8 cellular contexts compared by ENCODE assay signal in genomic region chr19:7535993-7536685, GRCh38. TPM values are rescaled to one million over a fixed set of nuclear protein-coding genes. Genes with fewer than 3 reads are reported as not detected.
A peak's percentile ranks its signal among the peaks of the same experiment; 100 is the strongest.
DNase-seq lines count a peak whose midpoint lies in the region; ATAC-seq, FAIRE-seq and TF ChIP-seq lines count a peak whose summit lies in the region.

No MANE protein-coding gene starts in this region.

- 43% methylated on average over 6 of the region's 30 CpGs for WGBS in right lobe of liver (ENCODE audit: insufficient coverage, low coverage, low lambda C conversion rate, missing lambda C conversion rate)
- WGBS in urinary bladder: 21% methylated on average over 30 of the region's 30 CpGs

- intact Hi-C loops in right lobe of liver (cut with DNase I): loop anchor here in 1 of 2 donors (10.0 kb wide), 1 partner anchor 161 kb away; no protein-coding TSS in a partner anchor

- TF ChIP-seq CTCF in astrocyte of the spinal cord (IDR thresholded peaks at IDR 0.05; ENCODE audit: low read depth, low read length) (no peak), right lobe of liver (IDR thresholded peaks at IDR 0.05) (no peak)

- peak overlapping the region; percentile 80 for H3K27ac ChIP-seq in BLaER1
- H3K27ac ChIP-seq in right lobe of liver: peak overlapping the region; percentile 66 to 90 (median 84)
- no peak overlapping the region for H3K27ac ChIP-seq in urinary bladder (ENCODE audit: low read depth)

- peaks cover 35% of the 10 kb centered on the region for H3K4me1 ChIP-seq in BLaER1
- peaks cover 0 to 10% (median 0%) of the 10 kb centered on the region in 4 donors for H3K4me1 ChIP-seq in right lobe of liver
- no peaks in the 10 kb centered on the region for H3K4me1 ChIP-seq in urinary bladder (ENCODE audit: insufficient read depth)

- FAIRE-seq in H54 (lab: Jason Lieb, UNC): no peak

- no peak for TF ChIP-seq POLR2A in right lobe of liver (IDR thresholded peaks at IDR 0.05)
- TF ChIP-seq POLR2A in H54 (IDR thresholded peaks at IDR 0.05; ENCODE audit: low read depth, low read length): no peak

- H3K4me3 ChIP-seq in BLaER1: peak overlapping the region; percentile 95
- peak overlapping the region; percentile 96 for H3K4me3 ChIP-seq in astrocyte of the spinal cord (ENCODE audit: low read depth, low read length)
- peak overlapping the region; percentile 80 to 92 (median 83) for H3K4me3 ChIP-seq in right lobe of liver
- H3K4me3 ChIP-seq in urinary bladder (ENCODE audit: low read depth, low read length): peak overlapping the region; percentile 78

- no peak for DNase-seq in astrocyte of the spinal cord (ENCODE audit: low read depth, low spot score)
- DNase-seq in right lobe of liver: peak in 1 of 3 donors; percentile 35
- DNase-seq in stimulated activated CD4-positive, alpha-beta T cell treated with anti-CD3 and anti-CD28 coated beads, Interleukin-4, amount 100 ng/mL, for 4 hours: no peak
- DNase-seq in H54 (ENCODE audit: insufficient read length, low spot score): no peak

- no peaks in the 10 kb centered on the region for H3K27me3 ChIP-seq in BLaER1
- H3K27me3 ChIP-seq in right lobe of liver: no peaks in the 10 kb centered on the region

- in situ Hi-C loops in astrocyte of the spinal cord (cut with HindIII; ENCODE audit: low sequenced_read_pairs): no loop called here

- no peaks in the 10 kb centered on the region for H4K20me1 ChIP-seq in BLaER1

- ATAC-seq in HG02973 (IDR thresholded peaks at IDR 0.05; ENCODE audit: unreplicated experiment) (peak; percentile 15), right lobe of liver (no peak), GM21360 (IDR thresholded peaks at IDR 0.05; ENCODE audit: unreplicated experiment) (no peak)

- H3K9ac ChIP-seq in BLaER1: peak overlapping the region; percentile 82

- H3K36me3 ChIP-seq in BLaER1 (peaks cover 34% of the 10 kb centered on the region), right lobe of liver (peaks cover 0 to 23% (median 3%) of the 10 kb centered on the region in 4 donors), urinary bladder (ENCODE audit: insufficient read depth) (no peaks in the 10 kb centered on the region)

- peak overlapping the region; percentile 99 for H3K4me2 ChIP-seq in BLaER1

- H3K9me3 ChIP-seq in BLaER1 (no peaks in the 10 kb centered on the region), right lobe of liver (no peaks in the 10 kb centered on the region)

RNA-seq across cellular contexts. Expression of gene PNPLA6, which starts 0.6 kb away (rescaled TPM):
- total RNA-seq in right lobe of liver (10 to 100 TPM; 38.7 to 61.8 (median 46.5) TPM), urinary bladder (25.2 TPM)
- 54.1 TPM for polyA plus RNA-seq in urinary bladder

RNA-seq across cellular contexts. Expression of gene MCOLN1, which starts 13.7 kb away (rescaled TPM):
- total RNA-seq in right lobe of liver (10 to 100 TPM in 5 of 6 experiments, 1 to 10 TPM in 1; 9.8 to 25.2 (median 17.7) TPM), urinary bladder (6.9 TPM)
- 35.5 TPM for polyA plus RNA-seq in urinary bladder

RNA-seq across cellular contexts. Expression of gene ZNF358, which starts 20.2 kb away (rescaled TPM):
- 10 to 100 TPM; 15.3 to 35.1 (median 24.8) TPM for total RNA-seq in right lobe of liver
- total RNA-seq in urinary bladder: 19.0 TPM
- polyA plus RNA-seq in urinary bladder: 115 TPM

RNA-seq across cellular contexts. Expression of gene PEX11G, which starts 47.3 kb away (rescaled TPM):
- total RNA-seq in right lobe of liver (10 to 100 TPM in 2 of 6 experiments, 1 to 10 TPM in 4; 4.8 to 14.3 (median 9.4) TPM), urinary bladder (1.6 TPM)
- 5.2 TPM for polyA plus RNA-seq in urinary bladder

RNA-seq across cellular contexts. Expression of gene CAMSAP3, which starts 59.5 kb away (rescaled TPM):
- 10 to 100 TPM; 21.8 to 31.9 (median 23.4) TPM for total RNA-seq in right lobe of liver
- total RNA-seq in urinary bladder: 0.90 TPM
- polyA plus RNA-seq in urinary bladder: 2.0 TPM
